In genomic region chr12:96335270-96335669, GRCh38 we compare ENCODE assay signal across 9 cellular contexts.
DNase-seq lines count a peak whose midpoint lies in the region; ATAC-seq, FAIRE-seq and TF ChIP-seq lines count a peak whose summit lies in the region.
"Had no signal": no experiment of that assay in that cellular context is flagged by ENCODE, and none has a peak within 500 bp of the region (broad histone marks: within the 10 kb centered on the region; RNA-seq: fewer than 3 reads in every experiment).

No MANE protein-coding gene starts in this region.

- no peak for TF ChIP-seq POLR2A in GM12892 (IDR thresholded peaks at IDR 0.05; ENCODE audit: low read depth, low read length)

- ATAC-seq in GM19397 (IDR thresholded peaks at IDR 0.05; ENCODE audit: unreplicated experiment) (peak; percentile 78), HG03060 (IDR thresholded peaks at IDR 0.05; ENCODE audit: low read depth, unreplicated experiment) (peak; percentile 66)
- ATAC-seq in activated naive CD4-positive, alpha-beta T cell treated with anti-CD3 and anti-CD28 coated beads, Interleukin-2, amount 50 U/mL, for 72 hours = peak; percentile 88 to 95

- DNase-seq in GM12892 (ENCODE audit: insufficient read length) = no peak
- no peak for DNase-seq in activated naive CD4-positive, alpha-beta T cell treated with anti-CD3 and anti-CD28 coated beads, Interleukin-2, amount 50 U/mL, for 72 hours (ENCODE audit: low spot score in 2 of 2)
- DNase-seq in NCI-H82 (lab: John Stamatoyannopoulos, UW) = no peak
- DNase-seq in iPS-NIHi7 (ENCODE audit: extremely low spot score) = no peak
- DNase-seq in Calu3 = no peak
- DNase-seq in RKO (ENCODE audit: low spot score) = no peak

- no peaks in the 10 kb centered on the region for H3K4me1 Mint-ChIP-seq in Calu3 (ENCODE audit: low read depth, unreplicated experiment)

- peak; percentile 87 for FAIRE-seq in GM12892 (lab: Jason Lieb, UNC)
- FAIRE-seq: D721Med had no signal

- peaks cover 0 to 26% of the 10 kb centered on the region in 2 donors for H3K36me3 Mint-ChIP-seq in activated naive CD4-positive, alpha-beta T cell treated with anti-CD3 and anti-CD28 coated beads, Interleukin-2, amount 50 U/mL, for 72 hours
- H3K36me3 Mint-ChIP-seq in Calu3 (ENCODE audit: insufficient read depth, unreplicated experiment) = no peaks in the 10 kb centered on the region

- no peak for TF ChIP-seq CTCF in Calu3 (IDR thresholded peaks at IDR 0.05; ENCODE audit: unreplicated experiment)

- peaks cover 0 to 19% of the 10 kb centered on the region in 2 donors for H3K9me3 Mint-ChIP-seq in activated naive CD4-positive, alpha-beta T cell treated with anti-CD3 and anti-CD28 coated beads, Interleukin-2, amount 50 U/mL, for 72 hours
- H3K9me3 Mint-ChIP-seq in Calu3 (ENCODE audit: low read depth, unreplicated experiment) = peaks cover 4% of the 10 kb centered on the region

- intact Hi-C loops in Calu3 (cut with micrococcal nuclease; ENCODE audit: unreplicated experiment) = no loop called here

- no TSS peak for BruUV-seq in Calu3 (replicated peaks; lab: Mats Ljungman, UMichigan)

- no peaks in the 10 kb centered on the region for H3K27me3 Mint-ChIP-seq in Calu3 (ENCODE audit: unreplicated experiment)

- peak overlapping the region in 1 of 2 donors; percentile 37 for H3K27ac Mint-ChIP-seq in activated naive CD4-positive, alpha-beta T cell treated with anti-CD3 and anti-CD28 coated beads, Interleukin-2, amount 50 U/mL, for 72 hours
- no peak overlapping the region for H3K27ac Mint-ChIP-seq in Calu3 (ENCODE audit: unreplicated experiment)

- H3K4me3 Mint-ChIP-seq in Calu3 (ENCODE audit: low read depth, unreplicated experiment) = no peak overlapping the region

- CTCF ChIA-PET in Calu3 (lab: Charles Lee) = interaction anchor here (1.3 kb wide), 1 partner anchor 20 kb away, joined by 4 read pairs; no protein-coding TSS in a partner anchor
